11 cellular contexts compared by ENCODE assay signal in the genomic region with DNA sequence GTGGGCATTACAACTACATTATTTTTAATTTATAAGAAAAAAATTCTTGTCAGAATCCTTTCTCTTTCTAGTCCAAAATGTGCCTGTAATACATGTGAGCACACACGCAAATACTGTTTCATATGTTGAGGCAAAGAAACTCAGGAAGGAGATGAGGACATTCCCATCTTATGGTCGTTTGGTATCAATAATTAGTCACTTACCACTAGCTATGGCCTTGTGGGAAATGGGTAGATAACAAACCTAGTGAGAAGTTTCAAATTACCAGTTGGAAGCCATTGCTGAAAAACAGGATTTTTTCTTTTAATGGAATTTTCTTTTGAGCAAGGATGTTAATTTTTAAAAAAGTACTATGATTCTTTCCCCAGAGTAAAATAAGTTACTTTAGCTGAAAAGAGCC. TPM values are rescaled to one million over a fixed set of nuclear protein-coding genes. Genes with fewer than 3 reads are reported as not detected.
DNase-seq lines count a peak whose midpoint lies in the region; ATAC-seq and TF ChIP-seq lines count a peak whose summit lies in the region.
"Had no signal": no experiment of that assay in that cellular context is flagged by ENCODE, and none has a peak within 500 bp of the region (broad histone marks: within the 10 kb centered on the region; RNA-seq: fewer than 3 reads in every experiment).

No MANE protein-coding gene starts in this region.

- no peak overlapping the region for H3K4me3 ChIP-seq in right atrium auricular region
- peak overlapping the region; percentile 36 for H3K4me3 ChIP-seq in coronary artery
- peak overlapping the region; percentile 70 for H3K4me3 ChIP-seq in osteoblast (ENCODE audit: insufficient read depth, low read length)

- no peaks in the 10 kb centered on the region for H3K9me3 ChIP-seq in right atrium auricular region
- no peaks in the 10 kb centered on the region for H3K9me3 ChIP-seq in osteoblast (ENCODE audit: low read depth, low read length)

- DNase-seq in right atrium auricular region (ENCODE audit: low spot score) (no peak), Right ventricle myocardium superior (no peak), coronary artery (ENCODE audit: low spot score) (no peak), osteoblast (ENCODE audit: insufficient read length, low spot score, missing footprints) (peak; percentile 78), erythroblast (lab: John Stamatoyannopoulos, UW) (no peak), A172 (ENCODE audit: low spot score) (no peak), NCI-H2081 treated with DMSO at 0.1 percent for 48 hours (lab: John Stamatoyannopoulos, UW) (no peak)
- no peak for DNase-seq in stimulated activated naive CD8-positive, alpha-beta T cell treated with anti-CD3 and anti-CD28 coated beads, Interleukin-15, Interleukin-2, amounts not matched to agents 100 U/mL and 50 U/mL, for 24 hours
- DNase-seq: GDM1, islet precursor cell had no signal

- H3K4me1 ChIP-seq in right atrium auricular region, result peaks cover 0 to 89% of the 10 kb centered on the region in 2 donors
- peaks cover 79% of the 10 kb centered on the region for H3K4me1 ChIP-seq in osteoblast (ENCODE audit: insufficient read depth, low read length)

- peak overlapping the region; percentile 49 for H2AFZ ChIP-seq in osteoblast (ENCODE audit: low read length)

- H3K27me3 ChIP-seq in right atrium auricular region (no peaks in the 10 kb centered on the region), osteoblast (ENCODE audit: insufficient read depth, low read length) (no peaks in the 10 kb centered on the region)

- peaks cover 71% of the 10 kb centered on the region for H3K79me2 ChIP-seq in osteoblast (ENCODE audit: insufficient read depth, low read length)

- peak overlapping the region; percentile 89 for H3K4me2 ChIP-seq in osteoblast (ENCODE audit: insufficient read depth, low read length)

- intact Hi-C loops in Right ventricle myocardium superior (cut with DNase I), result no loop called here

- H3K36me3 ChIP-seq in right atrium auricular region (no peaks in the 10 kb centered on the region), osteoblast (ENCODE audit: insufficient read depth, low read length) (peaks cover 5% of the 10 kb centered on the region)

- H4K20me1 ChIP-seq in osteoblast (ENCODE audit: insufficient read depth, low read length), result no peaks in the 10 kb centered on the region

- H3K27ac ChIP-seq in right atrium auricular region (peak overlapping the region; percentile 80 to 90), coronary artery (peak overlapping the region in 1 of 2 donors; percentile 75), osteoblast (ENCODE audit: low read depth, low read length) (peak overlapping the region; percentile 100)

- no peak for ATAC-seq in Right ventricle myocardium superior (ENCODE audit: poor library complexity)
- no peak for ATAC-seq in stimulated activated naive CD8-positive, alpha-beta T cell treated with anti-CD3 and anti-CD28 coated beads, Interleukin-15, Interleukin-2, amounts not matched to agents 100 U/mL and 50 U/mL, for 24 hours

- no peak for TF ChIP-seq CTCF in right atrium auricular region (IDR thresholded peaks at IDR 0.05)
- TF ChIP-seq CTCF in coronary artery (IDR thresholded peaks at IDR 0.05), result no peak
- no peak for TF ChIP-seq CTCF in osteoblast (IDR thresholded peaks at IDR 0.05; ENCODE audit: extremely low read depth, low read depth, low read length)

- TF ChIP-seq POLR2A in erythroblast (IDR thresholded peaks at IDR 0.05; ENCODE audit: low read length), result no peak

RNA-seq across cellular contexts. Expression of a gene that starts 25.7 kb away (rescaled TPM):
- total RNA-seq in right atrium auricular region, result 10 to 100 TPM; 56.7 to 59.5 TPM
- total RNA-seq in Right ventricle myocardium superior, result 45.5 TPM
- total RNA-seq in osteoblast, result 53.6 and 54.2 TPM in 2 replicates
- 10.8 and 12.2 TPM in 2 replicates for total RNA-seq in A172 (2014; rRNA removed; shearing (Covaris generic))
- total RNA-seq: OCI-LY7 had no signal

Comparison
In these comparisons a context has a peak if more than half of its experiments do, and no peak if none do; other contexts are left out.
1. H3K4me3 ChIP-seq: peak in coronary artery (single experiment) and osteoblast (single experiment); none in right atrium auricular region (0 of 2).